Comparison of ENCODE assay signal across 11 cellular contexts in the genomic region with DNA sequence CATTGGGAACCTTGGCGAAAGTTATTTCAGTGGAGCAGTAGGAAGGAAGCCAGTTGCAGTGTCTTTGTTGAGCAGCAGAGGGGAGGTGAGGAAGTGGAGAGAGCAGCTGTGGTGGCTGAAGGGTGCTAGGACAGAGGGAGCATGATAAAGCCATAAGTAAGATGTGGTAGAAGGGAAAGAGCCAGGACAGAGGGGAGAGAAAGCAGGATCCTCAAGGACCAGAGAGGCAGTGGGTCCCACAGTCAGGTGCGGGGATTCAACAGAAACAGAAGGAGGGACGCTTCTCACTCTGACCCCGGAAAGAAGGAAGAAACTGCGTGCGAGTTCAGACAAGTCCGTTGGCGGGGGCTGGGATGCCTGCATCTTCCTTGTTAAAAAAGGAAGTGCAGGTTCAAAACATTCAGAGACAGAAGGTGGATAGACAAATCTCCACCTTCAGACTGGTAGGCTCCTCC. TPM values are rescaled to one million over a fixed set of nuclear protein-coding genes. Genes with fewer than 3 reads are reported as not detected.
DNase-seq lines count a peak whose midpoint lies in the region; ATAC-seq and TF ChIP-seq lines count a peak whose summit lies in the region.
"Had no signal": no experiment of that assay in that cellular context is flagged by ENCODE, and none has a peak within 500 bp of the region (broad histone marks: within the 10 kb centered on the region; RNA-seq: fewer than 3 reads in every experiment).

A gene (plus strand): TSS at position 403 of the 455 bp plus-strand sequence. CDS start 8,774 bp downstream, outside the sequence.

- WGBS in lung, 2 donors, result 22 to 32% methylated on average over 8 of the region's 8 CpGs

- H3K4me3 Mint-ChIP-seq in activated CD8-positive, alpha-beta T cell treated with anti-CD3 and anti-CD28 coated beads for 36 hours, result no peak within 1 kb of the TSS

- H3K9me3 ChIP-seq in lung (ENCODE audit: control insufficient read depth in 2 of 2, insufficient read depth in 1 of 2, low read length in 1 of 2), result peaks cover 0 to 4% of the 10 kb centered on the region in 2 donors

- no peaks in the 10 kb centered on the region for H3K36me3 ChIP-seq in lung (ENCODE audit: control insufficient read depth in 2 of 2, insufficient read depth in 2 of 2, low read length in 2 of 2)

- DNase-seq in GDM1 (lab: John Stamatoyannopoulos, UW) (peak; percentile 62), lung (ENCODE audit: low spot score) (peak; percentile 48), NCI-H748 (lab: John Stamatoyannopoulos, UW; ENCODE audit: unreplicated experiment) (no peak), RWPE1 (ENCODE audit: low spot score) (no peak), NCI-H510A treated with DMSO at 0.1 percent for 48 hours (lab: John Stamatoyannopoulos, UW) (no peak)
- peak; percentile 10 for DNase-seq in activated CD8-positive, alpha-beta T cell treated with anti-CD3 and anti-CD28 coated beads for 36 hours
- no peak for DNase-seq in stimulated activated CD4-positive, alpha-beta T cell treated with anti-CD3 and anti-CD28 coated beads, Interleukin-4, amount 100 ng/mL, for 1 hour
- DNase-seq: dermis blood vessel endothelial cell; stimulated activated naive CD4-positive, alpha-beta T cell had no signal

- CTCF ChIA-PET in activated CD8-positive, alpha-beta T cell treated with anti-CD3 and anti-CD28 coated beads for 36 hours (lab: Charles Lee), result no interaction called here
- CTCF ChIA-PET in RWPE1 (lab: Yijun Ruan, JAX), result interaction anchor here (0.6 to 0.7 kb wide), 2 partner anchors 577 to 1348 kb away, joined by 3 read pairs; no protein-coding TSS in a partner anchor

- H3K27ac Mint-ChIP-seq in activated CD8-positive, alpha-beta T cell treated with anti-CD3 and anti-CD28 coated beads for 36 hours, result no peak within 1 kb of the TSS

- intact Hi-C loops in activated CD8-positive, alpha-beta T cell treated with anti-CD3 and anti-CD28 coated beads for 36 hours (cut with micrococcal nuclease), result no loop called here

- no peak within 1 kb of the TSS for H3K4me3 ChIP-seq in lung

- peak within 1 kb of the TSS in 1 of 2 donors; percentile 4 for H3K27ac ChIP-seq in lung (ENCODE audit: low read depth in 1 of 2, low read length in 1 of 2)
- no peak within 1 kb of the TSS for H3K27ac ChIP-seq in RWPE1

- peaks cover 8% of the 10 kb centered on the region for H3K4me1 Mint-ChIP-seq in activated CD8-positive, alpha-beta T cell treated with anti-CD3 and anti-CD28 coated beads for 36 hours (ENCODE audit: low read depth)

- TF ChIP-seq CTCF in activated CD8-positive, alpha-beta T cell treated with anti-CD3 and anti-CD28 coated beads for 36 hours (IDR thresholded peaks at IDR 0.05), result no peak
- TF ChIP-seq CTCF in lung (IDR thresholded peaks at IDR 0.05; ENCODE audit: control extremely low read depth, extremely low read depth), result no peak
- no peak for TF ChIP-seq CTCF in RWPE1 (conservative IDR thresholded peaks at IDR 0.05; ENCODE audit: low read depth)

- ATAC-seq in HG02938 (IDR thresholded peaks at IDR 0.05; ENCODE audit: unreplicated experiment) (peak; percentile 51), lung (ENCODE audit: insufficient read depth, low FRiP score) (no peak)
- ATAC-seq in activated CD8-positive, alpha-beta T cell treated with anti-CD3 and anti-CD28 coated beads for 36 hours, result peak; percentile 56

- peaks cover 10% of the 10 kb centered on the region for H3K9me3 Mint-ChIP-seq in activated CD8-positive, alpha-beta T cell treated with anti-CD3 and anti-CD28 coated beads for 36 hours

- H3K36me3 Mint-ChIP-seq in activated CD8-positive, alpha-beta T cell treated with anti-CD3 and anti-CD28 coated beads for 36 hours (ENCODE audit: low read depth), result no peaks in the 10 kb centered on the region

- H3K4me1 ChIP-seq in lung (ENCODE audit: control insufficient read depth in 2 of 2, insufficient read depth in 2 of 2, low read length in 2 of 2), result peaks cover 0 to 4% of the 10 kb centered on the region in 2 donors

- peaks cover 10% of the 10 kb centered on the region for H3K27me3 Mint-ChIP-seq in activated CD8-positive, alpha-beta T cell treated with anti-CD3 and anti-CD28 coated beads for 36 hours

- POLR2A ChIA-PET in activated CD8-positive, alpha-beta T cell treated with anti-CD3 and anti-CD28 coated beads for 36 hours (lab: Charles Lee), result no interaction called here
- POLR2A ChIA-PET in RWPE1 (lab: Yijun Ruan, JAX; ENCODE audit: low non-redundant PET), result no interaction called here

- H3K27me3 ChIP-seq in lung (ENCODE audit: control insufficient read depth, insufficient read depth), result no peaks in the 10 kb centered on the region

RNA-seq across cellular contexts. Expression of the gene that starts here (rescaled TPM):
- total RNA-seq in activated CD8-positive, alpha-beta T cell treated with anti-CD3 and anti-CD28 coated beads for 36 hours, result under 1 TPM; 0.22 to 0.27 TPM
- total RNA-seq in lung, result 1 to 10 TPM; 1.6 to 7.4 TPM
- 10 to 100 TPM in 1 of 2 donors, under 1 TPM in 1; 0.73 to 31.5 TPM for polyA plus RNA-seq in lung
- total RNA-seq: dermis blood vessel endothelial cell, M059J had no signal

Comparison
In these comparisons a context has a peak if more than half of its experiments do, and no peak if none do; other contexts are left out.
1. Peak in DNase-seq and ATAC-seq in activated CD8-positive, alpha-beta T cell treated with anti-CD3 and anti-CD28 coated beads for 36 hours; RNA of the gene not detected or under 1 TPM.
2. DNase-seq: peak in GDM1 (single experiment) and lung (single experiment); none in NCI-H748 (single experiment), stimulated activated CD4-positive, alpha-beta T cell treated with anti-CD3 and anti-CD28 coated beads, Interleukin-4, amount 100 ng/mL, for 1 hour (single experiment), RWPE1 (single experiment) and NCI-H510A treated with DMSO at 0.1 percent for 48 hours (single experiment).